Comparison of ENCODE assay signal across 1 cellular context in the genomic region with DNA sequence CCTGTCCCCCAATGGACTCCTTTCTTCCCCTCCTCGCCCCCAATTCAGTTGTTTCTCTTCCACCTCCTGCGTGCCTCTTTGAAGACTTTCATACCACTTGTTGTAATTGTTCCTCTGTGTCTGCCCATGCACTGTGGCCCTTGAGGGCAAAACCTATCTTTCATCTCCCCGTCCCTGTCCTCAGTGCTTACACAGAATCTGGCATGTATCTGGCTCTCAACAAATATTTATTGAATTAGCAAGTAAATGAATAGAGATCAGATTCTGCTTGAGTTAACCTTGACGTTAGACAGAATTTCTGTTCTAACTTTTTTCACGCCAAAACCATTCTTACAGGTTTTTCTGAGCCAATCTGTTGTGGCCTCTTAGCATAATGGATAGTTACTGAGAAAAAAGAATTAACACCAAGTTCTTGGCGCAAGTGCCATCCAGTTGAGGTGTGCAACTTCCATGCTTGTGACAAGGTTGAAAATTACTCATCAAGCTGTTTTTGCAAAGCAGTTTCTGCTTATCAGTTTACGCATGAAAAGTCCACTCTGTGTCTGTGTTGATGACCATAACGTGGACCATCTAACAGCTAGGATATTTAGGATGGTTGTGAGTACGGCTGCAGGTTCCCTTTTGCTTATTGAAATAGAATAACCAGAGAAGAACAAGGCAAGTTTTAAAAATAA.
TF ChIP-seq lines count a peak whose summit lies in the region.

No MANE protein-coding gene starts in this region.

TF ChIP-seq in SK-N-SH, 30 proteins besides CTCF, POLR2A, EP300 and RAD21 (continued from another document):
- TF ChIP-seq, protein P1, sequence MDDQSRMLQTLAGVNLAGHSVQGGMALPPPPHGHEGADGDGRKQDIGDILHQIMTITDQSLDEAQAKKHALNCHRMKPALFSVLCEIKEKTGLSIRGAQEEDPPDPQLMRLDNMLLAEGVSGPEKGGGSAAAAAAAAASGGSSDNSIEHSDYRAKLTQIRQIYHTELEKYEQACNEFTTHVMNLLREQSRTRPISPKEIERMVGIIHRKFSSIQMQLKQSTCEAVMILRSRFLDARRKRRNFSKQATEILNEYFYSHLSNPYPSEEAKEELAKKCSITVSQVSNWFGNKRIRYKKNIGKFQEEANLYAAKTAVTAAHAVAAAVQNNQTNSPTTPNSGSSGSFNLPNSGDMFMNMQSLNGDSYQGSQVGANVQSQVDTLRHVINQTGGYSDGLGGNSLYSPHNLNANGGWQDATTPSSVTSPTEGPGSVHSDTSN (IDR thresholded peaks at IDR 0.05): peak; percentile 46; the same call in 1 of the 2 replicates
- TF ChIP-seq JUND (IDR thresholded peaks at IDR 0.05) (no peak), TEAD4 (IDR thresholded peaks at IDR 0.05; ENCODE audit: borderline replicate concordance, insufficient read depth) (no peak), TCF12 (IDR thresholded peaks at IDR 0.05) (peak; percentile 57; the same call in 1 of the 2 replicates), NRF1 (IDR thresholded peaks at IDR 0.05; ENCODE audit: low read depth, low read length) (no peak), POLR2AphosphoS5 (IDR thresholded peaks at IDR 0.05; ENCODE audit: low read depth, low read length) (0 out of 2 replicates have a peak, but pooled peaks have one; percentile 42)
